In genomic region chr17:79001190-79002020, GRCh38 we compare ENCODE assay signal across 20 cellular contexts. TPM values are rescaled to one million over a fixed set of nuclear protein-coding genes. Genes with fewer than 3 reads are reported as not detected.
DNase-seq lines count a peak whose midpoint lies in the region; ATAC-seq, FAIRE-seq and TF ChIP-seq lines count a peak whose summit lies in the region.
"Had no signal": no experiment of that assay in that cellular context is flagged by ENCODE, and none has a peak within 500 bp of the region (broad histone marks: within the 10 kb centered on the region; RNA-seq: fewer than 3 reads in every experiment).

No MANE protein-coding gene starts in this region.

- peaks cover 58% of the 10 kb centered on the region for H4K20me1 ChIP-seq in osteoblast (ENCODE audit: insufficient read depth, low read length)
- H4K20me1 ChIP-seq in PC-9 (ENCODE audit: insufficient read depth) = peaks cover 4% of the 10 kb centered on the region; the same call in 1 of the 2 replicates

- BruUV-seq in PC-9 (replicated peaks; lab: Mats Ljungman, UMichigan) = no TSS peak

- TF ChIP-seq POLR2A in GM12892 (IDR thresholded peaks at IDR 0.05; ENCODE audit: low read depth, low read length) = no peak

- no peaks in the 10 kb centered on the region for H3K9me2 ChIP-seq in PC-9 (ENCODE audit: insufficient read depth)

- TF ChIP-seq CTCF in coronary artery (IDR thresholded peaks at IDR 0.05) = no peak
- no peak for TF ChIP-seq CTCF in osteoblast (IDR thresholded peaks at IDR 0.05; ENCODE audit: extremely low read depth, low read depth, low read length)
- no peak for TF ChIP-seq CTCF in PC-9 (conservative IDR thresholded peaks at IDR 0.05)

- H3K9me3 ChIP-seq in osteoblast (ENCODE audit: low read depth, low read length) (no peaks in the 10 kb centered on the region), PC-9 (ENCODE audit: insufficient read depth, low read depth) (no peaks in the 10 kb centered on the region)
- H3K9me3 ChIP-seq: gastrocnemius medialis, pancreas had no signal

- H3K27me3 ChIP-seq in osteoblast (ENCODE audit: insufficient read depth, low read length) = no peaks in the 10 kb centered on the region
- no peaks in the 10 kb centered on the region for H3K27me3 ChIP-seq in PC-9 (ENCODE audit: insufficient read depth, low read depth)
- H3K27me3 ChIP-seq: gastrocnemius medialis, pancreas had no signal

- ATAC-seq in stimulated activated naive CD8-positive, alpha-beta T cell treated with anti-CD3 and anti-CD28 coated beads, Interleukin-15, Interleukin-2, amounts not matched to agents 100 U/mL and 50 U/mL, for 24 hours = no peak
- ATAC-seq in HG03354 (IDR thresholded peaks at IDR 0.05; ENCODE audit: poor library complexity, severe bottlenecking, unreplicated experiment) = no peak
- ATAC-seq in GM18858 (IDR thresholded peaks at IDR 0.05; ENCODE audit: unreplicated experiment) = no peak
- ATAC-seq: gastrocnemius medialis, pancreas, WTC11 had no signal

- peaks cover 15% of the 10 kb centered on the region for H3K4me1 Mint-ChIP-seq in stimulated activated naive CD8-positive, alpha-beta T cell treated with anti-CD3 and anti-CD28 coated beads, Interleukin-15, Interleukin-2, amounts not matched to agents 100 ng/mL and 50 ng/mL, for 24 hours (ENCODE audit: low read depth)
- H3K4me1 Mint-ChIP-seq: WTC11 had no signal

- DNase-seq in stimulated activated naive CD8-positive, alpha-beta T cell treated with anti-CD3 and anti-CD28 coated beads, Interleukin-15, Interleukin-2, amounts not matched to agents 100 U/mL and 50 U/mL, for 24 hours = no peak
- DNase-seq in coronary artery (ENCODE audit: low spot score) = peak; percentile 62
- DNase-seq in osteoblast (ENCODE audit: insufficient read length, low spot score, missing footprints) = peak; percentile 43
- DNase-seq in GM12892 (ENCODE audit: insufficient read length) = no peak
- DNase-seq in PC-9 = no peak
- DNase-seq: activated CD8-positive, alpha-beta memory T cell treated with anti-CD3 and anti-CD28 coated beads for 24 hours; central memory CD4-positive, alpha-beta T cell; DMS153; immature natural killer cell; NCI-H2029 treated with DMSO at 0.1 percent for 48 hours; NCI-H748 treated with DMSO at 0.1 percent for 48 hours had no signal

- H3K36me3 ChIP-seq in osteoblast (ENCODE audit: insufficient read depth, low read length) (peaks cover 14% of the 10 kb centered on the region), PC-9 (ENCODE audit: low read depth) (peaks cover 4% of the 10 kb centered on the region; the same call in 1 of the 2 replicates)

- intact Hi-C loops in PC-9 (cut with micrococcal nuclease; ENCODE audit: unreplicated experiment) = no loop called here

- H3K4me3 ChIP-seq in coronary artery (no peak overlapping the region), osteoblast (ENCODE audit: insufficient read depth, low read length) (no peak overlapping the region), PC-9 (no peak overlapping the region)
- H3K4me3 ChIP-seq: gastrocnemius medialis, pancreas had no signal

- CTCF ChIA-PET in PC-9 (lab: Charles Lee) = no interaction called here

- H3K4me2 ChIP-seq in osteoblast (ENCODE audit: insufficient read depth, low read length) (no peak overlapping the region), PC-9 (no peak overlapping the region)

- POLR2A ChIA-PET in PC-9 (lab: Charles Lee; ENCODE audit: unreplicated experiment) = no interaction called here

- no peaks in the 10 kb centered on the region for H3K9me3 Mint-ChIP-seq in stimulated activated naive CD8-positive, alpha-beta T cell treated with anti-CD3 and anti-CD28 coated beads, Interleukin-15, Interleukin-2, amounts not matched to agents 100 ng/mL and 50 ng/mL, for 24 hours
- H3K9me3 Mint-ChIP-seq: immature natural killer cell, mesothelial cell of epicardium, WTC11 had no signal

- H3K27ac ChIP-seq in coronary artery (peak overlapping the region in 1 of 2 donors; percentile 31), osteoblast (ENCODE audit: low read depth, low read length) (no peak overlapping the region), PC-9 (no peak overlapping the region)
- H3K27ac ChIP-seq: gastrocnemius medialis, pancreas had no signal

- H3K4me1 ChIP-seq in osteoblast (ENCODE audit: insufficient read depth, low read length) = peaks cover 9% of the 10 kb centered on the region
- H3K4me1 ChIP-seq in PC-9 (replicated peaks; ENCODE audit: insufficient read depth) = peaks cover 33% of the 10 kb centered on the region

- H3K27me3 Mint-ChIP-seq in stimulated activated naive CD8-positive, alpha-beta T cell treated with anti-CD3 and anti-CD28 coated beads, Interleukin-15, Interleukin-2, amounts not matched to agents 100 ng/mL and 50 ng/mL, for 24 hours = no peaks in the 10 kb centered on the region

- H3K79me2 ChIP-seq in osteoblast (ENCODE audit: insufficient read depth, low read length) (peaks cover 89% of the 10 kb centered on the region), PC-9 (ENCODE audit: low read depth) (peaks cover 75% of the 10 kb centered on the region)

- H2AFZ ChIP-seq in osteoblast (ENCODE audit: low read length) = no peak overlapping the region
- no peak overlapping the region for H2AFZ ChIP-seq in PC-9

- H3F3A ChIP-seq in PC-9 (ENCODE audit: insufficient read depth, low read depth) = peaks cover 26% of the 10 kb centered on the region

- FAIRE-seq in GM12892 (lab: Jason Lieb, UNC) = no peak
- FAIRE-seq: endothelial cell of umbilical vein, pancreas, RCC 7860 had no signal

- H3K36me3 Mint-ChIP-seq in stimulated activated naive CD8-positive, alpha-beta T cell treated with anti-CD3 and anti-CD28 coated beads, Interleukin-15, Interleukin-2, amounts not matched to agents 100 ng/mL and 50 ng/mL, for 24 hours (ENCODE audit: low read depth) = peaks cover 25% of the 10 kb centered on the region

- peak overlapping the region; percentile 24 for H3K27ac Mint-ChIP-seq in stimulated activated naive CD8-positive, alpha-beta T cell treated with anti-CD3 and anti-CD28 coated beads, Interleukin-15, Interleukin-2, amounts not matched to agents 100 ng/mL and 50 ng/mL, for 24 hours
- H3K27ac Mint-ChIP-seq: mesothelial cell of epicardium, WTC11 had no signal

- no peak overlapping the region for H3K4me3 Mint-ChIP-seq in stimulated activated naive CD8-positive, alpha-beta T cell treated with anti-CD3 and anti-CD28 coated beads, Interleukin-15, Interleukin-2, amounts not matched to agents 100 ng/mL and 50 ng/mL, for 24 hours
- H3K4me3 Mint-ChIP-seq: immature natural killer cell, mesothelial cell of epicardium, WTC11 had no signal

RNA-seq across cellular contexts. Expression of gene CANT1, which starts 8.2 kb away (rescaled TPM):
- total RNA-seq in osteoblast (49.2 and 51.3 TPM in 2 replicates), PC-9 (2021) (116 and 183 TPM in 2 replicates)
- 12.2 TPM for polyA plus RNA-seq in GM12892 (2012; ENCODE audit: missing spikeins)

RNA-seq across cellular contexts. Expression of gene LGALS3BP, which starts 21.7 kb away (rescaled TPM):
- total RNA-seq in osteoblast = 388 and 457 TPM in 2 replicates
- 0.70 TPM for polyA plus RNA-seq in GM12892 (2012; ENCODE audit: missing spikeins)
- total RNA-seq in PC-9 (2021) = 507 and 685 TPM in 2 replicates

RNA-seq across cellular contexts. Expression of gene C1QTNF1, which starts 22.6 kb away (rescaled TPM):
- 13.8 and 14.4 TPM in 2 replicates for total RNA-seq in osteoblast
- 0.08 TPM for polyA plus RNA-seq in GM12892 (2012; ENCODE audit: missing spikeins)
- 3.4 and 3.9 TPM in 2 replicates for total RNA-seq in PC-9 (2021)
- polyA plus RNA-seq: immature natural killer cell had no signal

Comparison
In these comparisons a context has a peak if more than half of its experiments do, and no peak if none do; other contexts are left out.
1. DNase-seq: peak in coronary artery (single experiment) and osteoblast (single experiment); none in stimulated activated naive CD8-positive, alpha-beta T cell treated with anti-CD3 and anti-CD28 coated beads, Interleukin-15, Interleukin-2, amounts not matched to agents 100 U/mL and 50 U/mL, for 24 hours (single experiment), GM12892 (single experiment) and PC-9 (0 of 2).